ENCODE assay signal across 9 cellular contexts in the genomic region with DNA sequence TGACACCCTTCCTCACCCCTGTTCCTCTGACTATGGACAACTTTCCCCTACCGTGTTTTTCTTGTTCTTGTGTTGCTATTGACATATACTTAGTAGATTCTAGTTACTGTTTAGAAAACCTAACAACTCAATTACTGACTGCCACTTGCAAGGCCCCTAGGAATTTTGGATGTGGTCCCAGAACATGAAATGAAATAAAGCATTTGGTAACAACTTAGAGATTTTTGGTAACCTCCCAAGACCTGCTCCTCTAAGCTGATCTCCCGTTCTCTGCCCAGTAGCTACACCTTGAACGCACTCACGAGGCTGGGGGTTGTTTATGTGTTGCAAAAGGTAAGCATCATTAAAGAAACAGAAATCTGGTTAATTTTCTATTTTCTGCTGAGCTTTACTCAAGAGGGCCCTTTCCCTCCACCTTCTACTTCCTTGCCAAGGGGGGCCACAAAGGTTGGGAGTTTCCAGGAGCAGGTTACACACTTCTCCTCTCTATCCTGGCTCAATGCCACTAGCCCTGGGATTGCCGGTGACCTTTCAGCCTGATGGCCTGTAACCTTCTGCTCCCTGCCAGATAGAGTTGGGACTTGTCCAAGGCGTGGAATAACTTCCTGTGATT. TPM values are rescaled to one million over a fixed set of nuclear protein-coding genes. Genes with fewer than 3 reads are reported as not detected.
DNase-seq lines count a peak whose midpoint lies in the region; ATAC-seq, FAIRE-seq and TF ChIP-seq lines count a peak whose summit lies in the region.
"Had no signal": no experiment of that assay in that cellular context is flagged by ENCODE, and none has a peak within 500 bp of the region (broad histone marks: within the 10 kb centered on the region; RNA-seq: fewer than 3 reads in every experiment).

No MANE protein-coding gene starts in this region.

- H3K4me3 Mint-ChIP-seq in immature natural killer cell = peak overlapping the region; percentile 75 to 90 (median 84)

- no peak for ATAC-seq in GM18520 (IDR thresholded peaks at IDR 0.05; ENCODE audit: unreplicated experiment)

- H3K4me1 Mint-ChIP-seq in immature natural killer cell = peaks cover 100% of the 10 kb centered on the region in 2 donors

- H3K36me3 ChIP-seq in stomach smooth muscle (ENCODE audit: control insufficient read depth in 2 of 2, insufficient read depth in 2 of 2, low read length in 2 of 2) = no peaks in the 10 kb centered on the region

- H3K27ac Mint-ChIP-seq in immature natural killer cell = peak overlapping the region; percentile 93 to 98 (median 97)

- H3K9me3 Mint-ChIP-seq in immature natural killer cell = no peaks in the 10 kb centered on the region

- peaks cover 0 to under 1% (median 0%) of the 10 kb centered on the region in 3 donors for H3K36me3 Mint-ChIP-seq in immature natural killer cell

- TF ChIP-seq CTCF in astrocyte of the spinal cord (IDR thresholded peaks at IDR 0.05; ENCODE audit: low read depth, low read length) = no peak

- no peak for FAIRE-seq in frontal cortex (lab: Jason Lieb, UNC)

- peaks cover 2 to 17% (median 3%) of the 10 kb centered on the region in 3 donors for H3K27me3 Mint-ChIP-seq in immature natural killer cell (ENCODE audit: low read depth in 3 of 3)

- H3K4me3 ChIP-seq in astrocyte of the spinal cord (ENCODE audit: low read depth, low read length) = no peak overlapping the region
- H3K4me3 ChIP-seq in stomach smooth muscle (ENCODE audit: low read length in 2 of 2) = no peak overlapping the region

- no peak overlapping the region for H3K9ac ChIP-seq in stomach smooth muscle (ENCODE audit: low read length in 2 of 2)

- peaks cover 70% of the 10 kb centered on the region for H3K4me1 ChIP-seq in stomach smooth muscle (ENCODE audit: control insufficient read depth, insufficient read depth, low read length)

- in situ Hi-C loops in astrocyte of the spinal cord (cut with HindIII; ENCODE audit: low sequenced_read_pairs) = no loop called here

- H3K27me3 ChIP-seq in stomach smooth muscle (ENCODE audit: control insufficient read depth in 1 of 2, insufficient read depth in 2 of 2, low read length in 2 of 2) = peaks cover 0 to 8% of the 10 kb centered on the region in 2 donors

- DNase-seq in LHCN-M2 (ENCODE audit: low read depth) = peak; percentile 59
- DNase-seq in astrocyte of the spinal cord (ENCODE audit: low read depth, low spot score) = peak; percentile 68
- DNase-seq in immature natural killer cell = no peak
- no peak for DNase-seq in activated effector memory CD4-positive, alpha-beta T cell treated with Interleukin-2 at 50 U/mL for 16 hours
- no peak for DNase-seq in stimulated activated CD4-positive, alpha-beta T cell treated with anti-CD3 and anti-CD28 coated beads, Interleukin-1b, Interleukin-23, amount 100 ng/mL, for 48 hours
- DNase-seq in frontal cortex (ENCODE audit: low spot score in 2 of 2) = no peak
- DNase-seq: glutamatergic neuron had no signal

- H3K9me3 ChIP-seq in stomach smooth muscle (ENCODE audit: control insufficient read depth in 2 of 2, low read length in 2 of 2) = no peaks in the 10 kb centered on the region

- peak overlapping the region; percentile 70 for H3K27ac ChIP-seq in stomach smooth muscle (ENCODE audit: low read length)

RNA-seq across cellular contexts. Expression of a gene that starts 20.5 kb away (rescaled TPM):
- total RNA-seq in LHCN-M2 (2014; rRNA removed) = 2.4 and 12.5 TPM in 2 replicates
- 1.9 TPM for polyA plus RNA-seq in LHCN-M2 (2012)
- 10 to 100 TPM in 2 of 3 donors, 1 to 10 TPM in 1; 9.3 to 23.6 (median 15.6) TPM for polyA plus RNA-seq in immature natural killer cell
- total RNA-seq in frontal cortex = 0.82 TPM

RNA-seq across cellular contexts. Expression of a gene that starts 32.3 kb away (rescaled TPM):
- total RNA-seq in LHCN-M2 (2014; rRNA removed) = 40.5 and 46.2 TPM in 2 replicates
- polyA plus RNA-seq in LHCN-M2 (2012) = 33.2 TPM
- 10 to 100 TPM; 21.1 to 35.5 (median 32.3) TPM for polyA plus RNA-seq in immature natural killer cell
- total RNA-seq in frontal cortex = 17.5 TPM

Comparison
In these comparisons a context has a peak if more than half of its experiments do, and no peak if none do; other contexts are left out.
1. DNase-seq: peak in LHCN-M2 (single experiment) and astrocyte of the spinal cord (single experiment); none in immature natural killer cell (0 of 3), activated effector memory CD4-positive, alpha-beta T cell treated with Interleukin-2 at 50 U/mL for 16 hours (single experiment), stimulated activated CD4-positive, alpha-beta T cell treated with anti-CD3 and anti-CD28 coated beads, Interleukin-1b, Interleukin-23, amount 100 ng/mL, for 48 hours (single experiment) and frontal cortex (0 of 2).